In genomic region chr3:4582634-4583033, GRCh38 we compare ENCODE assay signal across 10 cellular contexts.
DNase-seq lines count a peak whose midpoint lies in the region; ATAC-seq and TF ChIP-seq lines count a peak whose summit lies in the region.
"Had no signal": no experiment of that assay in that cellular context is flagged by ENCODE, and none has a peak within 500 bp of the region (broad histone marks: within the 10 kb centered on the region; RNA-seq: fewer than 3 reads in every experiment).

No MANE protein-coding gene starts in this region.

- no peak for DNase-seq in CD4-positive, alpha-beta T cell
- DNase-seq in right cardiac atrium: no peak
- DNase-seq in renal cortical epithelial cell (ENCODE audit: low read depth): peak; percentile 42
- no peak for DNase-seq in T-helper 9 cell
- no peak for DNase-seq in KG1 (lab: John Stamatoyannopoulos, UW)
- no peak for DNase-seq in Calu3
- DNase-seq: activated CD8-positive, alpha-beta memory T cell treated with anti-CD3 and anti-CD28 coated beads for 24 hours; hypothalamus had no signal

- TF ChIP-seq CTCF in CD4-positive, alpha-beta T cell (IDR thresholded peaks at IDR 0.05): no peak
- TF ChIP-seq CTCF in Calu3 (IDR thresholded peaks at IDR 0.05; ENCODE audit: unreplicated experiment): no peak

- no peak overlapping the region for H3K27ac ChIP-seq in CD4-positive, alpha-beta T cell (ENCODE audit: low read depth, low read length)
- H3K27ac ChIP-seq in angular gyrus (ENCODE audit: low read depth, low read length) (peak overlapping the region; percentile 48), right cardiac atrium (ENCODE audit: low read length) (peak overlapping the region; percentile 32)

- no peak overlapping the region for H3K4me3 Mint-ChIP-seq in CD4-positive, alpha-beta T cell
- no peak overlapping the region for H3K4me3 Mint-ChIP-seq in Calu3 (ENCODE audit: low read depth, unreplicated experiment)

- POLR2A ChIA-PET in CD4-positive, alpha-beta T cell (lab: Charles Lee): no interaction called here

- H3K27ac Mint-ChIP-seq in CD4-positive, alpha-beta T cell: peak overlapping the region; percentile 79
- no peak overlapping the region for H3K27ac Mint-ChIP-seq in Calu3 (ENCODE audit: unreplicated experiment)

- H3K36me3 Mint-ChIP-seq in CD4-positive, alpha-beta T cell (ENCODE audit: low read depth): no peaks in the 10 kb centered on the region
- H3K36me3 Mint-ChIP-seq in Calu3 (ENCODE audit: insufficient read depth, unreplicated experiment): no peaks in the 10 kb centered on the region

- no TSS peak for BruUV-seq in Calu3 (replicated peaks; lab: Mats Ljungman, UMichigan)

- H3K4me1 Mint-ChIP-seq in CD4-positive, alpha-beta T cell (ENCODE audit: low read depth): peaks cover 62% of the 10 kb centered on the region
- H3K4me1 Mint-ChIP-seq in Calu3 (ENCODE audit: low read depth, unreplicated experiment): peaks cover 8% of the 10 kb centered on the region

- intact Hi-C loops in CD4-positive, alpha-beta T cell (cut with DNase I, micrococcal nuclease): loop anchor here (5.0 to 10.0 kb wide), 3 partner anchors 65 to 230 kb away; partner anchors contain the start of gene ITPR1 (in 1 of the 2)
- intact Hi-C loops in right cardiac atrium (cut with DNase I) (loop anchor here in 1 of 4 donors (5.0 kb wide), 1 partner anchor 85 kb away; no protein-coding TSS in a partner anchor), Calu3 (cut with micrococcal nuclease; ENCODE audit: unreplicated experiment) (no loop called here)

- no peak for ATAC-seq in CD4-positive, alpha-beta T cell (ENCODE audit: poor library complexity)
- ATAC-seq in right cardiac atrium (no peak), HG03159 (IDR thresholded peaks at IDR 0.05; ENCODE audit: unreplicated experiment) (no peak)

- no peaks in the 10 kb centered on the region for H3K27me3 ChIP-seq in CD4-positive, alpha-beta T cell (ENCODE audit: control insufficient read depth, insufficient read depth, low read length)
- no peaks in the 10 kb centered on the region for H3K27me3 ChIP-seq in right cardiac atrium (ENCODE audit: control insufficient read depth, insufficient read depth)

- no peaks in the 10 kb centered on the region for H3K9me3 ChIP-seq in CD4-positive, alpha-beta T cell (ENCODE audit: control insufficient read depth, low read length)
- no peaks in the 10 kb centered on the region for H3K9me3 ChIP-seq in right cardiac atrium (ENCODE audit: control insufficient read depth, low read length)

- CTCF ChIA-PET in CD4-positive, alpha-beta T cell (lab: Charles Lee): interaction anchor here (1.2 to 1.3 kb wide), 2 partner anchors 9 to 232 kb away, joined by 3 read pairs; no protein-coding TSS in a partner anchor
- CTCF ChIA-PET in Calu3 (lab: Charles Lee): no interaction called here

- no peaks in the 10 kb centered on the region for H3K27me3 Mint-ChIP-seq in CD4-positive, alpha-beta T cell
- H3K27me3 Mint-ChIP-seq in Calu3 (ENCODE audit: unreplicated experiment): no peaks in the 10 kb centered on the region

- no peaks in the 10 kb centered on the region for H3K9me3 Mint-ChIP-seq in CD4-positive, alpha-beta T cell
- no peaks in the 10 kb centered on the region for H3K9me3 Mint-ChIP-seq in Calu3 (ENCODE audit: low read depth, unreplicated experiment)

- whole genome bisulfite sequencing in right cardiac atrium: 32% methylated on average over 3 of the region's 3 CpGs

- H3K4me1 ChIP-seq in right cardiac atrium (ENCODE audit: control insufficient read depth, insufficient read depth, low read length): peaks cover 16% of the 10 kb centered on the region

- H3K4me3 ChIP-seq in right cardiac atrium (ENCODE audit: low read length): no peak overlapping the region
